Comparison of ENCODE assay signal across 8 cellular contexts in the genomic region with DNA sequence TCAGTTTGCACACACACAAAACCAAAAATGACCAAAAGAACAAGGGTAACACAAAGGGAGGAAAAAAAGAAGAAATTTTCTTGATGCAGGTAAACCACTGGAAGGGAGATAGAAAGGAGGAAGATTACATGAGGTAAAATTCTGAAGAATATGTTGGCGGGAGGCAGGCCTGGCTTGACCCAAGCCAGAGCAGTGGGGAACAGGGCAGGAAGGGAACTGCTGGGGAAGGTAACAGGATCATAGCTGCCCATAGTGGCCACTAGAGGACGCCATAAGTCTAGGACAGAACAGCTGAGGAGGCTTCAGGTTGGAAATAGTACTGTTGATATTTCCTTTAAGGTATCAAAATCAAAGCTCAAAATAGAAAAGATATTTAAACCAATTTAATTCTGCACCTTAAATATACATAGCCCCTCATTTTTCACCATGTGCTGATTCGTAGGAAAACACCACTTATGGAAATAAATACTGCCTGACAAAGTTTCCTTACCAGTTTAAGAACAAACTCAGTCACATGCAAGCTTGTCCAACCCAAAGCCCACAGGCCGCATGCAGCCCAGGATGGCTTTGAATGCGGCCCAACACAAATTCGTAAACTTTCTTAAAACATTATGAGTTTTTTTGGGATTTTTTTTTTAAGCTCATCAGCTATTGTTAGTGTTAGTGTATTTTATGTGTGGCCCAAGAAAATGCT. TPM values are rescaled to one million over a fixed set of nuclear protein-coding genes. Genes with fewer than 3 reads are reported as not detected.
A peak's percentile ranks its signal among the peaks of the same experiment; 100 is the strongest.
DNase-seq lines count a peak whose midpoint lies in the region; ATAC-seq, FAIRE-seq and TF ChIP-seq lines count a peak whose summit lies in the region.

No MANE protein-coding gene starts in this region.

- peaks cover 4 to 37% (median 25%) of the 10 kb centered on the region in 5 donors for H3K36me3 Mint-ChIP-seq in naive thymus-derived CD4-positive, alpha-beta T cell

- peak; percentile 91 for TF ChIP-seq CTCF in AG10803 (conservative IDR thresholded peaks at IDR 0.05; ENCODE audit: low read length)

- DNase-seq in AG10803 (ENCODE audit: low read depth), result peak; percentile 56
- DNase-seq in NCI-H460 (ENCODE audit: extremely low read depth, low read depth), result peak; percentile 69
- peak; percentile 56 for DNase-seq in activated CD4-positive, alpha-beta T cell treated with anti-CD3 and anti-CD28 coated beads for 48 hours
- peak; percentile 12 for DNase-seq in epithelial cell of prostate (ENCODE audit: low read depth, low spot score)
- peak in 8 of 9 donors; percentile 10 to 59 (median 44) for DNase-seq in naive thymus-derived CD4-positive, alpha-beta T cell
- DNase-seq in urothelium cell line (ENCODE audit: low spot score), result peak; percentile 65

- FAIRE-seq in urothelium cell line (lab: Jason Lieb, UNC), result no peak

- peaks cover 22 to 55% (median 31%) of the 10 kb centered on the region in 3 experiments for H3K36me3 ChIP-seq in naive thymus-derived CD4-positive, alpha-beta T cell (ENCODE audit: control insufficient read depth in 2 of 3, insufficient read depth in 3 of 3, low read length in 3 of 3)

- peaks cover 0 to 3% (median 0%) of the 10 kb centered on the region in 7 donors for H3K4me1 Mint-ChIP-seq in naive thymus-derived CD4-positive, alpha-beta T cell

- no peaks in the 10 kb centered on the region for H3K9me3 Mint-ChIP-seq in naive thymus-derived CD4-positive, alpha-beta T cell

- H3K4me3 ChIP-seq in AG10803 (ENCODE audit: low read length), result no peak overlapping the region
- no peak overlapping the region for H3K4me3 ChIP-seq in naive thymus-derived CD4-positive, alpha-beta T cell (ENCODE audit: low read length)

- peak overlapping the region; percentile 39 for H3K27ac ChIP-seq in epithelial cell of prostate
- no peak overlapping the region for H3K27ac ChIP-seq in naive thymus-derived CD4-positive, alpha-beta T cell (ENCODE audit: low read depth, low read length)

- peak overlapping the region in 1 of 9 donors; percentile 21 for H3K27ac Mint-ChIP-seq in naive thymus-derived CD4-positive, alpha-beta T cell

- H3K4me3 Mint-ChIP-seq in naive thymus-derived CD4-positive, alpha-beta T cell, result no peak overlapping the region

- intact Hi-C loops in naive thymus-derived CD4-positive, alpha-beta T cell (cut with micrococcal nuclease), result loop anchor here (1.0 to 5.0 kb wide), 4 partner anchors 16 to 254 kb away; a partner anchor contains a TSS

- no peaks in the 10 kb centered on the region for H3K27me3 Mint-ChIP-seq in naive thymus-derived CD4-positive, alpha-beta T cell

- POLR2A ChIA-PET in naive thymus-derived CD4-positive, alpha-beta T cell (lab: Charles Lee), result no interaction called here

- H3K9me3 ChIP-seq in naive thymus-derived CD4-positive, alpha-beta T cell (ENCODE audit: control insufficient read depth in 2 of 3, low read length in 3 of 3), result no peaks in the 10 kb centered on the region

- H3K4me1 ChIP-seq in naive thymus-derived CD4-positive, alpha-beta T cell (ENCODE audit: control insufficient read depth in 2 of 2, insufficient read depth in 2 of 2, low read length in 2 of 2), result no peaks in the 10 kb centered on the region

- H3K27me3 ChIP-seq in naive thymus-derived CD4-positive, alpha-beta T cell (ENCODE audit: control insufficient read depth in 2 of 2, insufficient read depth in 2 of 2, low read length in 2 of 2), result no peaks in the 10 kb centered on the region

- CTCF ChIA-PET in naive thymus-derived CD4-positive, alpha-beta T cell (lab: Charles Lee), result interaction anchor here (0.6 to 2.1 kb wide), 10 partner anchors 9 to 1549 kb away, joined by 3 to 12 read pairs (median 4); no protein-coding TSS in a partner anchor

- ATAC-seq in GM18519 (IDR thresholded peaks at IDR 0.05; ENCODE audit: low FRiP score, unreplicated experiment) (peak; percentile 61), HG03280 (IDR thresholded peaks at IDR 0.05; ENCODE audit: unreplicated experiment) (peak; percentile 85)
- peak; percentile 97 for ATAC-seq in naive thymus-derived CD4-positive, alpha-beta T cell

RNA-seq across cellular contexts. Expression of a gene that starts 15.5 kb away (rescaled TPM):
- total RNA-seq in NCI-H460 (2014; rRNA removed; shearing (Covaris generic)), result 85.3 and 119 TPM in 2 replicates
- 70.9 and 75.4 TPM in 2 replicates for polyA plus RNA-seq in NCI-H460 (2014; cell fraction: nucleus; rRNA removed)
- 10 to 100 TPM; 53.8 to 93.0 (median 85.8) TPM for total RNA-seq in naive thymus-derived CD4-positive, alpha-beta T cell
- 10 to 100 TPM; 73.0 to 85.7 TPM for polyA plus RNA-seq in naive thymus-derived CD4-positive, alpha-beta T cell

RNA-seq across cellular contexts. Expression of a gene that starts 16.0 kb away (rescaled TPM):
- total RNA-seq in NCI-H460 (2014; rRNA removed; shearing (Covaris generic)), result 24.3 and 29.1 TPM in 2 replicates
- 98.8 and 104 TPM in 2 replicates for polyA plus RNA-seq in NCI-H460 (2014; cell fraction: nucleus; rRNA removed)
- 10 to 100 TPM in 1 of 5 experiments, 1 to 10 TPM in 4; 2.7 to 27.3 (median 5.1) TPM for total RNA-seq in naive thymus-derived CD4-positive, alpha-beta T cell
- polyA plus RNA-seq in naive thymus-derived CD4-positive, alpha-beta T cell, result 1 to 10 TPM; 1.1 to 1.4 TPM

RNA-seq across cellular contexts. Expression of a gene that starts 52.3 kb away (rescaled TPM):
- total RNA-seq in NCI-H460 (2014; rRNA removed; shearing (Covaris generic)), result 17.6 and 23.6 TPM in 2 replicates
- polyA plus RNA-seq in NCI-H460 (2014; cell fraction: nucleus; rRNA removed), result 26.1 and 27.7 TPM in 2 replicates
- total RNA-seq in naive thymus-derived CD4-positive, alpha-beta T cell, result 10 to 100 TPM in 1 of 5 experiments, 1 to 10 TPM in 2, under 1 TPM in 2; 0.32 to 37.8 (median 1.1) TPM
- polyA plus RNA-seq in naive thymus-derived CD4-positive, alpha-beta T cell, result under 1 TPM in 1 of 2 donors, not detected in 1; 0.07 TPM

Comparison
In these comparisons a context has a peak if more than half of its experiments do, and no peak if none do; other contexts are left out.
1. DNase-seq: peak in every context shown above with its lines; median percentile 69 in NCI-H460; 65 in urothelium cell line; 56 in AG10803; 56 in activated CD4-positive, alpha-beta T cell treated with anti-CD3 and anti-CD28 coated beads for 48 hours; 44 in naive thymus-derived CD4-positive, alpha-beta T cell; 12 in epithelial cell of prostate.